In the genomic region with DNA sequence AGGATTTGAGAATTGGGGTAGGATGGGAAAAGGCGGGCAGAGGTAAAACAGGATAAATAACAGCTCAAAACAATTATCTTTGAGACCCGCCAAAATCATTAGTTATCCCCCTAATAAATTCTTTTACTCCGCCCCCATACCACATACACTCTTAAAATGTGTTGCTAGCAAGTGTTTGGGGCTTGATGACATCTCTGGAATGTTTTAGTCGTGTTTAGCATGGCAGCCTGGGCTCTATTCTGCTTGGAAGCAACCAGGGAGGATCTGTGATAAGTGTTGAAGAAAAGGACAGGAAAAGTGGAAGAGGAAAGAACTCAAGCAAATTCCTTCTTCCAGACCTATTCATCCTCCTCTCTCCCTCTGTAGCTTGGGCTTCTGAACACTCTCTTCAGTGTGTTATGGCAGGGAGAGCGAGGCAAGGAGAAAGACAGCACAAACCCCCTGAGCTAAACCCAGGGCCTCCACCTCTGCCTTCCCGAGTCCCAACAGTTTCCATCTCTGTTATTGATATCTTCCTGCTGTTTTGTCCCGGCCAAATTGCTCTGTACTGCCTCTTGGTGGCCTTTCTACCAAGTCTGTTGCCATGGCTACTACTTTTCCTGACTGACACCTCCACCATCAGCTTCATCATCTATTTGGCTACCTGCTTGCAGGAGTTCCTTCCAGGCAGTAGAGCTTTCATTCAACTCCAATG, we compare ENCODE assay signal across 26 cellular contexts.
A peak's percentile ranks its signal among the peaks of the same experiment; 100 is the strongest.
DNase-seq lines count a peak whose midpoint lies in the region; ATAC-seq and TF ChIP-seq lines count a peak whose summit lies in the region.
"Had no signal": no experiment of that assay in that cellular context is flagged by ENCODE, and none has a peak within 500 bp of the region (broad histone marks: within the 10 kb centered on the region; RNA-seq: fewer than 3 reads in every experiment).

No MANE protein-coding gene starts in this region.

- peaks cover 3% of the 10 kb centered on the region for H3K9me3 Mint-ChIP-seq in Calu3 (ENCODE audit: low read depth, unreplicated experiment)
- H3K9me3 Mint-ChIP-seq: activated CD4-positive, alpha-beta T cell treated with anti-CD3 and anti-CD28 coated beads, Interleukin-2, amount 10 ng/mL, durations not matched to agents 24 days and 14 days; activated naive CD4-positive, alpha-beta T cell treated with anti-CD3 and anti-CD28 coated beads, Interleukin-2, amount 10 ng/mL, durations not matched to agents 7 days and 5 days; H9; stimulated activated memory B cell treated with anti-CD40 and anti-IgM and Interleukin-4, amounts not matched to agents 10 μg/mL and 1 μg/mL and 100 μg/mL, for 72 hours had no signal

- in situ Hi-C loops in mammary epithelial cell (cut with MboI; ENCODE audit: low sequenced_read_pairs in 2 of 2): no loop called here

- no TSS peak for BruUV-seq in mammary epithelial cell (replicated peaks; lab: Mats Ljungman, UMichigan)
- BruUV-seq in Calu3 (replicated peaks; lab: Mats Ljungman, UMichigan): no TSS peak

- peaks cover 5% of the 10 kb centered on the region for H3K4me1 ChIP-seq in mammary epithelial cell (ENCODE audit: insufficient read depth, low read length)
- no peaks in the 10 kb centered on the region for H3K4me1 ChIP-seq in breast epithelium
- peaks cover 40% of the 10 kb centered on the region for H3K4me1 ChIP-seq in fibroblast of lung (ENCODE audit: control insufficient read depth, extremely low read depth, insufficient read depth, low read length)
- H3K4me1 ChIP-seq in smooth muscle cell (ENCODE audit: low read depth): no peaks in the 10 kb centered on the region

- intact Hi-C loops in mammary epithelial cell (cut with micrococcal nuclease) (no loop called here), breast epithelium (cut with DNase I; ENCODE audit: low total_unique reads) (no loop called here), Calu3 (cut with micrococcal nuclease; ENCODE audit: unreplicated experiment) (no loop called here)

- H3K27me3 ChIP-seq in mammary epithelial cell (ENCODE audit: insufficient read depth, low read length): no peaks in the 10 kb centered on the region
- H3K27me3 ChIP-seq in breast epithelium: no peaks in the 10 kb centered on the region
- H3K27me3 ChIP-seq in fibroblast of lung (ENCODE audit: control insufficient read depth, insufficient read depth, low read length): no peaks in the 10 kb centered on the region
- H3K27me3 ChIP-seq in smooth muscle cell (ENCODE audit: low read depth): no peaks in the 10 kb centered on the region
- H3K27me3 ChIP-seq: dorsolateral prefrontal cortex, hepatocyte, SJCRH30 had no signal

- DNase-seq in mammary epithelial cell (no peak), breast epithelium (ENCODE audit: low spot score in 2 of 2) (no peak), OCI-M1 (lab: John Stamatoyannopoulos, UW) (peak; percentile 17), fibroblast of lung (ENCODE audit: low read depth in 2 of 2) (no peak), smooth muscle cell (lab: John Stamatoyannopoulos, UW; ENCODE audit: unreplicated experiment) (no peak), NOMO-1 (lab: John Stamatoyannopoulos, UW; ENCODE audit: unreplicated experiment in 2 of 2) (no peak), T-helper 17 cell (no peak), Calu3 (no peak)
- DNase-seq: ACHN; activated CD4-positive, alpha-beta T cell treated with anti-CD3 and anti-CD28 coated beads, Interleukin-2, amount 10 ng/mL, durations not matched to agents 24 days and 14 days; activated naive CD4-positive, alpha-beta T cell treated with anti-CD3 and anti-CD28 coated beads, Interleukin-2, amount 10 ng/mL, durations not matched to agents 7 days and 5 days; C1 segment of cervical spinal cord; caudate nucleus; dorsolateral prefrontal cortex; H9; left ventricle myocardium superior; mucosa of descending colon; NCI-H774; SJCRH30; stimulated activated CD4-positive, alpha-beta T cell treated with anti-CD3 and anti-CD28 coated beads, Interleukin-2, amount 100 ng/mL, for 24 hours; T-helper 1 cell had no signal

- no peak overlapping the region for H3K27ac Mint-ChIP-seq in T-helper 17 cell
- no peak overlapping the region for H3K27ac Mint-ChIP-seq in Calu3 (ENCODE audit: unreplicated experiment)
- H3K27ac Mint-ChIP-seq: activated CD4-positive, alpha-beta T cell treated with anti-CD3 and anti-CD28 coated beads, Interleukin-2, amount 10 ng/mL, durations not matched to agents 24 days and 14 days; activated naive CD4-positive, alpha-beta T cell treated with anti-CD3 and anti-CD28 coated beads, Interleukin-2, amount 10 ng/mL, durations not matched to agents 7 days and 5 days; progenitor cell of endocrine pancreas; stimulated activated memory B cell treated with anti-CD40 and anti-IgM and Interleukin-4, amounts not matched to agents 10 μg/mL and 1 μg/mL and 100 μg/mL, for 72 hours had no signal

- no peak overlapping the region for H3K27ac ChIP-seq in mammary epithelial cell (ENCODE audit: insufficient read depth, low read depth, low read length)
- H3K27ac ChIP-seq in breast epithelium: no peak overlapping the region
- H3K27ac ChIP-seq in fibroblast of lung (ENCODE audit: insufficient read depth, low read length): peak overlapping the region; percentile 24
- H3K27ac ChIP-seq in smooth muscle cell (ENCODE audit: low read depth): no peak overlapping the region
- H3K27ac ChIP-seq: hepatocyte, SJCRH30, skin epidermis had no signal

- H3K36me3 ChIP-seq in mammary epithelial cell (ENCODE audit: insufficient read depth, low read length) (no peaks in the 10 kb centered on the region), breast epithelium (no peaks in the 10 kb centered on the region), fibroblast of lung (ENCODE audit: control insufficient read depth, insufficient read depth, low read length) (no peaks in the 10 kb centered on the region), smooth muscle cell (ENCODE audit: low read depth) (no peaks in the 10 kb centered on the region)
- H3K36me3 ChIP-seq: SJCRH30 had no signal

- H3K27me3 Mint-ChIP-seq in T-helper 17 cell (peaks cover 21% of the 10 kb centered on the region), Calu3 (ENCODE audit: unreplicated experiment) (peaks cover 9% of the 10 kb centered on the region)
- H3K27me3 Mint-ChIP-seq: progenitor cell of endocrine pancreas; stimulated activated memory B cell treated with anti-CD40 and anti-IgM and Interleukin-4, amounts not matched to agents 10 μg/mL and 1 μg/mL and 100 μg/mL, for 72 hours had no signal

- WGBS in mammary epithelial cell (ENCODE audit: low coverage, missing lambda C conversion rate): 88% methylated on average over 7 of the region's 7 CpGs
- 46% methylated on average over 7 of the region's 7 CpGs for WGBS in smooth muscle cell (ENCODE audit: low lambda C conversion rate)

- H2AFZ ChIP-seq in mammary epithelial cell (ENCODE audit: low read depth, low read length) (peak overlapping the region; percentile 13), fibroblast of lung (ENCODE audit: low read length) (no peak overlapping the region), smooth muscle cell (ENCODE audit: low read depth) (no peak overlapping the region)
- H2AFZ ChIP-seq: hepatocyte had no signal

- H4K20me1 ChIP-seq in mammary epithelial cell (ENCODE audit: insufficient read depth, low read length) (no peaks in the 10 kb centered on the region), fibroblast of lung (ENCODE audit: control insufficient read depth, extremely low read depth, insufficient read depth, low read length) (no peaks in the 10 kb centered on the region), smooth muscle cell (ENCODE audit: low read depth) (no peaks in the 10 kb centered on the region)

- H3K4me1 Mint-ChIP-seq in T-helper 17 cell: no peaks in the 10 kb centered on the region
- no peaks in the 10 kb centered on the region for H3K4me1 Mint-ChIP-seq in Calu3 (ENCODE audit: low read depth, unreplicated experiment)
- H3K4me1 Mint-ChIP-seq: activated CD4-positive, alpha-beta T cell treated with anti-CD3 and anti-CD28 coated beads, Interleukin-2, amount 10 ng/mL, durations not matched to agents 24 days and 14 days; activated naive CD4-positive, alpha-beta T cell treated with anti-CD3 and anti-CD28 coated beads, Interleukin-2, amount 10 ng/mL, durations not matched to agents 7 days and 5 days; stimulated activated memory B cell treated with anti-CD40 and anti-IgM and Interleukin-4, amounts not matched to agents 10 μg/mL and 1 μg/mL and 100 μg/mL, for 72 hours had no signal

- H3K9ac ChIP-seq in mammary epithelial cell (ENCODE audit: insufficient read depth, low read length) (no peak overlapping the region), fibroblast of lung (ENCODE audit: insufficient read depth, low read length) (no peak overlapping the region), smooth muscle cell (ENCODE audit: low read depth) (no peak overlapping the region)

- H3K36me3 Mint-ChIP-seq in T-helper 17 cell (ENCODE audit: low read depth) (no peaks in the 10 kb centered on the region), Calu3 (ENCODE audit: insufficient read depth, unreplicated experiment) (no peaks in the 10 kb centered on the region)
- H3K36me3 Mint-ChIP-seq: activated naive CD4-positive, alpha-beta T cell treated with anti-CD3 and anti-CD28 coated beads, Interleukin-2, amount 10 ng/mL, durations not matched to agents 7 days and 5 days; stimulated activated memory B cell treated with anti-CD40 and anti-IgM and Interleukin-4, amounts not matched to agents 10 μg/mL and 1 μg/mL and 100 μg/mL, for 72 hours had no signal

- no peak for TF ChIP-seq POLR2A in breast epithelium (IDR thresholded peaks at IDR 0.05)

- H3K9me3 ChIP-seq in mammary epithelial cell (replicated peaks; ENCODE audit: insufficient read depth, low read length) (no peaks in the 10 kb centered on the region), breast epithelium (no peaks in the 10 kb centered on the region), fibroblast of lung (ENCODE audit: control insufficient read depth, insufficient read depth, low read depth, low read length) (no peaks in the 10 kb centered on the region), smooth muscle cell (replicated peaks; ENCODE audit: low read depth) (no peaks in the 10 kb centered on the region), T-helper 17 cell (ENCODE audit: control insufficient read depth, low read length, poor library complexity, severe bottlenecking) (no peaks in the 10 kb centered on the region)
- H3K9me3 ChIP-seq: mucosa of descending colon, SJCRH30 had no signal

- no peak overlapping the region for H3K4me2 ChIP-seq in mammary epithelial cell (ENCODE audit: insufficient read depth, low read depth, low read length)
- H3K4me2 ChIP-seq in fibroblast of lung (ENCODE audit: extremely low read depth, insufficient read depth, low read length): no peak overlapping the region
- H3K4me2 ChIP-seq in smooth muscle cell: peak overlapping the region; percentile 59
- H3K4me2 ChIP-seq: hepatocyte had no signal

- no peaks in the 10 kb centered on the region for H3K79me2 ChIP-seq in mammary epithelial cell (ENCODE audit: insufficient read depth, low read length)
- H3K79me2 ChIP-seq in fibroblast of lung (ENCODE audit: control insufficient read depth, insufficient read depth, low read length): peaks cover 20% of the 10 kb centered on the region
- H3K79me2 ChIP-seq in smooth muscle cell (ENCODE audit: low read depth): no peaks in the 10 kb centered on the region
- H3K79me2 ChIP-seq: hepatocyte had no signal

- dilution Hi-C loops in mammary epithelial cell (cut with HindIII; ENCODE audit: low sequenced_read_pairs): no loop called here

- H3K4me3 Mint-ChIP-seq in T-helper 17 cell: no peak overlapping the region
- no peak overlapping the region for H3K4me3 Mint-ChIP-seq in Calu3 (ENCODE audit: low read depth, unreplicated experiment)
- H3K4me3 Mint-ChIP-seq: activated CD4-positive, alpha-beta T cell treated with anti-CD3 and anti-CD28 coated beads, Interleukin-2, amount 10 ng/mL, durations not matched to agents 24 days and 14 days; activated naive CD4-positive, alpha-beta T cell treated with anti-CD3 and anti-CD28 coated beads, Interleukin-2, amount 10 ng/mL, durations not matched to agents 7 days and 5 days; H9; neural crest cell; stimulated activated memory B cell treated with anti-CD40 and anti-IgM and Interleukin-4, amounts not matched to agents 10 μg/mL and 1 μg/mL and 100 μg/mL, for 72 hours had no signal

- TF ChIP-seq CTCF in mammary epithelial cell (conservative IDR thresholded peaks at IDR 0.05 in 1 of 2, IDR thresholded peaks at IDR 0.05 in 1 of 2; ENCODE audit: extremely low read depth in 1 of 2, insufficient read depth in 1 of 2, low read depth in 1 of 2, low read length in 2 of 2) (no peak), breast epithelium (IDR thresholded peaks at IDR 0.05) (no peak), fibroblast of lung (conservative IDR thresholded peaks at IDR 0.05 in 1 of 2, IDR thresholded peaks at IDR 0.05 in 1 of 2; ENCODE audit: low read depth in 1 of 2, low read length in 2 of 2) (peak; percentile 5 to 17), smooth muscle cell (IDR thresholded peaks at IDR 0.05; ENCODE audit: borderline replicate concordance, insufficient read depth, poor library complexity, severe bottlenecking) (no peak), Calu3 (IDR thresholded peaks at IDR 0.05; ENCODE audit: unreplicated experiment) (no peak)

- peaks cover 3% of the 10 kb centered on the region for H3F3A ChIP-seq in smooth muscle cell (ENCODE audit: low read depth)

- ATAC-seq in T-helper 17 cell: no peak
- ATAC-seq: left ventricle myocardium superior; mucosa of descending colon; stimulated activated memory B cell treated with anti-CD40 and anti-IgM and Interleukin-4, amounts not matched to agents 10 μg/mL and 1 μg/mL and 100 μg/mL, for 72 hours had no signal

- no peak overlapping the region for H3K4me3 ChIP-seq in mammary epithelial cell (replicated peaks in 1 of 3; ENCODE audit: insufficient read depth in 1 of 3, low read depth in 2 of 3, low read length in 3 of 3)
- H3K4me3 ChIP-seq in breast epithelium: no peak overlapping the region
- H3K4me3 ChIP-seq in fibroblast of lung (replicated peaks in 1 of 4; ENCODE audit: control extremely low read depth in 1 of 4, insufficient read depth in 1 of 4, low read depth in 3 of 4, low read length in 4 of 4): peak overlapping the region in 1 of 4 experiments; percentile 50
- no peak overlapping the region for H3K4me3 ChIP-seq in smooth muscle cell
- H3K4me3 ChIP-seq: hepatocyte, mucosa of descending colon, SJCRH30, skin epidermis had no signal

- CTCF ChIA-PET in mammary epithelial cell (lab: Charles Lee; ENCODE audit: low non-redundant PET): no interaction called here
- CTCF ChIA-PET in Calu3 (lab: Charles Lee): interaction anchor here (0.8 to 1.2 kb wide), 2 partner anchors 9 to 20 kb away, joined by 3 to 4 read pairs; no protein-coding TSS in a partner anchor

Comparison
In these comparisons a context has a peak if more than half of its experiments do, and no peak if none do; other contexts are left out.
1. CTCF ChIP-seq: peak in fibroblast of lung (2 of 2); none in mammary epithelial cell (0 of 2), breast epithelium (0 of 3), smooth muscle cell (single experiment) and Calu3 (single experiment).